ENCODE assay signal across 9 cellular contexts in genomic region chr20:33370296-33370695, GRCh38. TPM values are rescaled to one million over a fixed set of nuclear protein-coding genes. Genes with fewer than 3 reads are reported as not detected.
A peak's percentile ranks its signal among the peaks of the same experiment; 100 is the strongest.
DNase-seq lines count a peak whose midpoint lies in the region; ATAC-seq and TF ChIP-seq lines count a peak whose summit lies in the region.
"Had no signal": no experiment of that assay in that cellular context is flagged by ENCODE, and none has a peak within 500 bp of the region (broad histone marks: within the 10 kb centered on the region; RNA-seq: fewer than 3 reads in every experiment).

No MANE protein-coding gene starts in this region.

- POLR2A ChIA-PET in CD4-positive, alpha-beta T cell (lab: Charles Lee) = interaction anchor here (0.9 to 1.2 kb wide), 2 partner anchors 9 to 31 kb away, joined by 3 read pairs; no protein-coding TSS in a partner anchor

- peak; percentile 89 for ATAC-seq in CD4-positive, alpha-beta T cell (ENCODE audit: poor library complexity)
- no peak for ATAC-seq in HG02938 (IDR thresholded peaks at IDR 0.05; ENCODE audit: unreplicated experiment)

- no peaks in the 10 kb centered on the region for H3K9me2 ChIP-seq in OCI-LY1 (ENCODE audit: low read depth, low read length)

- CTCF ChIA-PET in CD4-positive, alpha-beta T cell (lab: Charles Lee) = no interaction called here
- CTCF ChIA-PET in Calu3 (lab: Charles Lee) = no interaction called here

- H3K36me3 ChIP-seq in OCI-LY1 (ENCODE audit: insufficient read depth, low read length) = peaks cover 69% of the 10 kb centered on the region
- H3K36me3 ChIP-seq in spleen = peaks cover 8 to 100% (median 79%) of the 10 kb centered on the region in 6 donors
- peaks cover 90% of the 10 kb centered on the region for H3K36me3 ChIP-seq in suprapubic skin
- H3K36me3 ChIP-seq in H7 (replicated peaks; ENCODE audit: control insufficient read depth, insufficient read depth, low read length) = peaks cover 34% of the 10 kb centered on the region

- H3K9me3 ChIP-seq in CD4-positive, alpha-beta T cell (ENCODE audit: control insufficient read depth, low read length) = no peaks in the 10 kb centered on the region
- no peaks in the 10 kb centered on the region for H3K9me3 ChIP-seq in OCI-LY1 (ENCODE audit: low read length)
- no peaks in the 10 kb centered on the region for H3K9me3 ChIP-seq in spleen
- H3K9me3 ChIP-seq in suprapubic skin = no peaks in the 10 kb centered on the region

- peak overlapping the region; percentile 94 for H3K27ac Mint-ChIP-seq in CD4-positive, alpha-beta T cell
- H3K27ac Mint-ChIP-seq in Calu3 (ENCODE audit: unreplicated experiment) = no peak overlapping the region

- peak overlapping the region; percentile 20; the same call in 1 of the 2 replicates for H3K4me2 ChIP-seq in OCI-LY1 (ENCODE audit: low read length)

- no peaks in the 10 kb centered on the region for H4K20me1 ChIP-seq in OCI-LY1 (ENCODE audit: insufficient read depth, low read length)

- TF ChIP-seq POLR2A in spleen (IDR thresholded peaks at IDR 0.05) = no peak
- no peak for TF ChIP-seq POLR2A in suprapubic skin (IDR thresholded peaks at IDR 0.05)

- no peak for TF ChIP-seq CTCF in CD4-positive, alpha-beta T cell (IDR thresholded peaks at IDR 0.05)
- no peak for TF ChIP-seq CTCF in OCI-LY1 (IDR thresholded peaks at IDR 0.05; ENCODE audit: low read length)
- no peak for TF ChIP-seq CTCF in spleen (IDR thresholded peaks at IDR 0.05 in 8 of 11, conservative IDR thresholded peaks at IDR 0.05 in 3 of 11)
- TF ChIP-seq CTCF in Calu3 (IDR thresholded peaks at IDR 0.05; ENCODE audit: unreplicated experiment) = no peak
- no peak for TF ChIP-seq CTCF in suprapubic skin (IDR thresholded peaks at IDR 0.05)

- peak overlapping the region; percentile 83 for H3K27ac ChIP-seq in CD4-positive, alpha-beta T cell (ENCODE audit: low read depth, low read length)
- H3K27ac ChIP-seq in OCI-LY1 (ENCODE audit: low read depth, low read length, poor library complexity, severe bottlenecking) = peak overlapping the region; percentile 76
- H3K27ac ChIP-seq in spleen = peak overlapping the region in 7 of 8 donors; percentile 54 to 89 (median 79)
- H3K27ac ChIP-seq in suprapubic skin = no peak overlapping the region

- 77 to 90% (median 81%) methylated on average over 8 of the region's 8 CpGs for WGBS in spleen, 5 donors
- 93% methylated on average over 8 of the region's 8 CpGs for WGBS in suprapubic skin

- H3K4me1 ChIP-seq in OCI-LY1 (ENCODE audit: insufficient read depth, low read length, severe bottlenecking) (peaks cover 18% of the 10 kb centered on the region), spleen (peaks cover 0 to 24% (median 0%) of the 10 kb centered on the region in 6 donors), suprapubic skin (no peaks in the 10 kb centered on the region)

- H3K27me3 ChIP-seq in CD4-positive, alpha-beta T cell (ENCODE audit: control insufficient read depth, insufficient read depth, low read length) = no peaks in the 10 kb centered on the region
- H3K27me3 ChIP-seq in OCI-LY1 (ENCODE audit: insufficient read depth, low read length) = no peaks in the 10 kb centered on the region
- no peaks in the 10 kb centered on the region for H3K27me3 ChIP-seq in spleen (replicated peaks in 1 of 7)
- no peaks in the 10 kb centered on the region for H3K27me3 ChIP-seq in suprapubic skin
- H3K27me3 ChIP-seq in H7 (ENCODE audit: control insufficient read depth, insufficient read depth, low read length) = no peaks in the 10 kb centered on the region

- peak overlapping the region; percentile 59 for H3K4me3 Mint-ChIP-seq in CD4-positive, alpha-beta T cell
- no peak overlapping the region for H3K4me3 Mint-ChIP-seq in Calu3 (ENCODE audit: low read depth, unreplicated experiment)

- BruUV-seq in Calu3 (replicated peaks; lab: Mats Ljungman, UMichigan) = no TSS peak

- H3K27me3 Mint-ChIP-seq in CD4-positive, alpha-beta T cell = no peaks in the 10 kb centered on the region
- no peaks in the 10 kb centered on the region for H3K27me3 Mint-ChIP-seq in Calu3 (ENCODE audit: unreplicated experiment)

- H2AFZ ChIP-seq in OCI-LY1 (ENCODE audit: low read length) = no peak overlapping the region

- intact Hi-C loops in CD4-positive, alpha-beta T cell (cut with DNase I, micrococcal nuclease) = loop anchor here in 1 of 2 experiments (2.0 kb wide), 1 partner anchor 31 kb away; the partner anchor contains the start of gene CDK5RAP1
- intact Hi-C loops in spleen (cut with DNase I; ENCODE audit: low total_unique reads) = no loop called here
- intact Hi-C loops in Calu3 (cut with micrococcal nuclease; ENCODE audit: unreplicated experiment) = no loop called here

- no peaks in the 10 kb centered on the region for H3K79me2 ChIP-seq in OCI-LY1 (ENCODE audit: insufficient read depth, low read length)

- peak; percentile 41 to 77 (median 52) for DNase-seq in CD4-positive, alpha-beta T cell
- DNase-seq in activated effector memory CD4-positive, alpha-beta T cell treated with Interleukin-2 at 50 U/mL for 16 hours = peak; percentile 63
- DNase-seq in spleen = peak; percentile 75
- DNase-seq in Calu3 = no peak
- DNase-seq in suprapubic skin (ENCODE audit: low spot score in 2 of 2) = no peak
- no peak for DNase-seq in H7
- DNase-seq: NCI-H1092 had no signal

- no peaks in the 10 kb centered on the region for H3K9me3 Mint-ChIP-seq in CD4-positive, alpha-beta T cell
- no peaks in the 10 kb centered on the region for H3K9me3 Mint-ChIP-seq in Calu3 (ENCODE audit: low read depth, unreplicated experiment)

- H3K9ac ChIP-seq in OCI-LY1 (ENCODE audit: low read length) = no peak overlapping the region; the same call in 1 of the 2 replicates

- peaks cover 28% of the 10 kb centered on the region for H3K4me1 Mint-ChIP-seq in CD4-positive, alpha-beta T cell (ENCODE audit: low read depth)
- peaks cover 26% of the 10 kb centered on the region for H3K4me1 Mint-ChIP-seq in Calu3 (ENCODE audit: low read depth, unreplicated experiment)

- no peak for TF ChIP-seq EP300 in suprapubic skin (IDR thresholded peaks at IDR 0.05)

- no peak overlapping the region for H3K4me3 ChIP-seq in OCI-LY1 (ENCODE audit: low read depth, low read length, poor library complexity, severe bottlenecking)
- H3K4me3 ChIP-seq in spleen = no peak overlapping the region
- H3K4me3 ChIP-seq in suprapubic skin = no peak overlapping the region
- no peak overlapping the region for H3K4me3 ChIP-seq in H7 (ENCODE audit: insufficient read depth, low read depth, low read length)

- peaks cover 3% of the 10 kb centered on the region; the same call in 1 of the 2 replicates for H3F3A ChIP-seq in OCI-LY1 (ENCODE audit: insufficient read depth, low read length)

- H3K36me3 Mint-ChIP-seq in CD4-positive, alpha-beta T cell (ENCODE audit: low read depth) = peaks cover 79% of the 10 kb centered on the region
- peaks cover 71% of the 10 kb centered on the region for H3K36me3 Mint-ChIP-seq in Calu3 (ENCODE audit: insufficient read depth, unreplicated experiment)

RNA-seq across cellular contexts. Expression of gene CDK5RAP1, which starts 31.0 kb away (rescaled TPM):
- total RNA-seq in CD4-positive, alpha-beta T cell = 10 to 100 TPM; 59.7 to 63.0 TPM
- total RNA-seq in spleen (10 to 100 TPM; 21.3 to 34.6 (median 33.2) TPM), Calu3 (2022) (63.6 and 65.8 TPM in 2 replicates), suprapubic skin (10 to 100 TPM; 23.1 to 75.7 (median 27.3) TPM)
- 10 to 100 TPM; 35.6 to 93.0 (median 60.9) TPM for polyA plus RNA-seq in spleen
- 49.9 and 57.2 TPM in 2 replicates for total RNA-seq in H7 (2014; rRNA removed; shearing (Covaris generic))

Comparison
In these comparisons a context has a peak if more than half of its experiments do, and no peak if none do; other contexts are left out.
1. DNase-seq: peak in CD4-positive, alpha-beta T cell (10 of 10), activated effector memory CD4-positive, alpha-beta T cell treated with Interleukin-2 at 50 U/mL for 16 hours (single experiment) and spleen (single experiment); none in Calu3 (single experiment), suprapubic skin (0 of 2) and H7 (single experiment).